3 cellular contexts compared by ENCODE assay signal in the genomic region with DNA sequence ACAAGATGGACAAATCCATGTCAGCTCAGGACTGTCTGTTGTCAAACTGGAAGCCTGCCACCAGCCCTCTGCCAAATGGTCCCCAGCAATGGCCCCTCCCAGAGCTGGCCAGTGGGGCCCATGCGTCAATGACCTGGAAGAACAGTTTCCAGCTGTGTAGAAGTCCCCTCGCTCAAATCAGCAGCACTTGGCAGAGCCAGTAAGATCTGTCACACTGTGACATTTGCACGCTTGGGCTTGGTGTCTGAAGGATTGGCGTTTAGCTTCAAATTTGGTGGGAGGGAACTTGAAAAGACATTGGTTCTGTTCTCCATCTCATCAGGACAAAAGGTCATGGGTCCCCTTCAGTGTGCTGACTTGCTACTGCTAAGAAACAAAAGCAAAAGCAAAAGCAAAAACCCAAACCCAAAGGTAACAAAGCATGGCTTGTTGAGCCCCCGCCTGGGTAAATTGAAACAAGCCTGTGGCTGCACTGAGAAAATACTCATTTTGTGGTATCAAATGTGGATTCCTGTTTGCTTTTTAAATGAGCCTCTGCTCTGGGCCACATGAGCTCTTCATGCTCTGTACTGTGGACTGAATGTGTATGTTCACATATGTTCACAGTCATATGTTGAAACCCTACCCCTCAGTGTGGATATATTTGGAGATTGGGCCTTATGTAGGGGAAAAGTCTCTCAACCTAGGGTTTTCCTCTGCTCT.
TF ChIP-seq lines count a peak whose summit lies in the region.

No MANE protein-coding gene starts in this region.

TF ChIP-seq in liver, 16 proteins besides CTCF, POLR2A, EP300 and RAD21 (continued from another document):
- TF ChIP-seq, protein P1, sequence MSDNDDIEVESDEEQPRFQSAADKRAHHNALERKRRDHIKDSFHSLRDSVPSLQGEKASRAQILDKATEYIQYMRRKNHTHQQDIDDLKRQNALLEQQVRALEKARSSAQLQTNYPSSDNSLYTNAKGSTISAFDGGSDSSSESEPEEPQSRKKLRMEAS (IDR thresholded peaks at IDR 0.05): no peak
- TF ChIP-seq NR2F2 (IDR thresholded peaks at IDR 0.05) (peak; percentile 93), HNF4G (IDR thresholded peaks at IDR 0.05) (no peak), GABPA (IDR thresholded peaks at IDR 0.05 in 1 of 2, conservative IDR thresholded peaks at IDR 0.05 in 1 of 2) (no peak), RXRA (IDR thresholded peaks at IDR 0.05) (peak; percentile 14 to 45)

TF ChIP-seq in HepG2, 621 proteins besides CTCF, POLR2A, EP300 and RAD21 (continued from another document):
- TF ChIP-seq ZNF562 (CRISPR knock-in tag; IDR thresholded peaks at IDR 0.05; ENCODE audit: borderline replicate concordance) (no peak), NAIF1 (CRISPR knock-in tag; IDR thresholded peaks at IDR 0.05; ENCODE audit: borderline replicate concordance) (no peak), ZNF180 (CRISPR knock-in tag; IDR thresholded peaks at IDR 0.05; ENCODE audit: borderline replicate concordance, low read depth) (no peak)

TF ChIP-seq in GM12878, 131 proteins besides CTCF, POLR2A, EP300 and RAD21 (continued from another document):
- TF ChIP-seq DPF2 (IDR thresholded peaks at IDR 0.05): 0 out of 2 replicates have a peak, but pooled peaks have one; percentile 48
- no peak for TF ChIP-seq NFYA (IDR thresholded peaks at IDR 0.05; ENCODE audit: borderline replicate concordance, low read depth, low read length)
- peak; percentile 15 to 16; a peak in 2 of 4 replicates for TF ChIP-seq IKZF2 (IDR thresholded peaks at IDR 0.05)
- TF ChIP-seq, protein P2, sequence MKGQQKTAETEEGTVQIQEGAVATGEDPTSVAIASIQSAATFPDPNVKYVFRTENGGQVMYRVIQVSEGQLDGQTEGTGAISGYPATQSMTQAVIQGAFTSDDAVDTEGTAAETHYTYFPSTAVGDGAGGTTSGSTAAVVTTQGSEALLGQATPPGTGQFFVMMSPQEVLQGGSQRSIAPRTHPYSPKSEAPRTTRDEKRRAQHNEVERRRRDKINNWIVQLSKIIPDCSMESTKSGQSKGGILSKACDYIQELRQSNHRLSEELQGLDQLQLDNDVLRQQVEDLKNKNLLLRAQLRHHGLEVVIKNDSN (IDR thresholded peaks at IDR 0.05; ENCODE audit: borderline replicate concordance, extremely low read length, insufficient read depth, low read depth, low read length): no peak
- TF ChIP-seq, protein P1 (IDR thresholded peaks at IDR 0.05; ENCODE audit: low read depth, low read length): no peak
- TF ChIP-seq ATF7 (IDR thresholded peaks at IDR 0.05; ENCODE audit: low read depth): 0 out of 2 replicates have a peak, but pooled peaks have one; percentile 55
- TF ChIP-seq NR2C1 (IDR thresholded peaks at IDR 0.05): peak; percentile 44; the same call in 1 of the 2 replicates
- TF ChIP-seq RUNX3 (IDR thresholded peaks at IDR 0.05; ENCODE audit: low read length): 0 out of 2 replicates have a peak, but pooled peaks have one; percentile 49
- TF ChIP-seq SREBF2 (IDR thresholded peaks at IDR 0.05; ENCODE audit: low read length): no peak
- TF ChIP-seq, protein P3, sequence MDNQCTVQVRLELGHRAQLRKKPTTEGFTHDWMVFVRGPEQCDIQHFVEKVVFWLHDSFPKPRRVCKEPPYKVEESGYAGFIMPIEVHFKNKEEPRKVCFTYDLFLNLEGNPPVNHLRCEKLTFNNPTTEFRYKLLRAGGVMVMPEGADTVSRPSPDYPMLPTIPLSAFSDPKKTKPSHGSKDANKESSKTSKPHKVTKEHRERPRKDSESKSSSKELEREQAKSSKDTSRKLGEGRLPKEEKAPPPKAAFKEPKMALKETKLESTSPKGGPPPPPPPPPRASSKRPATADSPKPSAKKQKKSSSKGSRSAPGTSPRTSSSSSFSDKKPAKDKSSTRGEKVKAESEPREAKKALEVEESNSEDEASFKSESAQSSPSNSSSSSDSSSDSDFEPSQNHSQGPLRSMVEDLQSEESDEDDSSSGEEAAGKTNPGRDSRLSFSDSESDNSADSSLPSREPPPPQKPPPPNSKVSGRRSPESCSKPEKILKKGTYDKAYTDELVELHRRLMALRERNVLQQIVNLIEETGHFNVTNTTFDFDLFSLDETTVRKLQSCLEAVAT (IDR thresholded peaks at IDR 0.05): peak; percentile 38; the same call in 1 of the 2 replicates
- TF ChIP-seq ZNF622 (IDR thresholded peaks at IDR 0.05): no peak
- TF ChIP-seq, protein P4, sequence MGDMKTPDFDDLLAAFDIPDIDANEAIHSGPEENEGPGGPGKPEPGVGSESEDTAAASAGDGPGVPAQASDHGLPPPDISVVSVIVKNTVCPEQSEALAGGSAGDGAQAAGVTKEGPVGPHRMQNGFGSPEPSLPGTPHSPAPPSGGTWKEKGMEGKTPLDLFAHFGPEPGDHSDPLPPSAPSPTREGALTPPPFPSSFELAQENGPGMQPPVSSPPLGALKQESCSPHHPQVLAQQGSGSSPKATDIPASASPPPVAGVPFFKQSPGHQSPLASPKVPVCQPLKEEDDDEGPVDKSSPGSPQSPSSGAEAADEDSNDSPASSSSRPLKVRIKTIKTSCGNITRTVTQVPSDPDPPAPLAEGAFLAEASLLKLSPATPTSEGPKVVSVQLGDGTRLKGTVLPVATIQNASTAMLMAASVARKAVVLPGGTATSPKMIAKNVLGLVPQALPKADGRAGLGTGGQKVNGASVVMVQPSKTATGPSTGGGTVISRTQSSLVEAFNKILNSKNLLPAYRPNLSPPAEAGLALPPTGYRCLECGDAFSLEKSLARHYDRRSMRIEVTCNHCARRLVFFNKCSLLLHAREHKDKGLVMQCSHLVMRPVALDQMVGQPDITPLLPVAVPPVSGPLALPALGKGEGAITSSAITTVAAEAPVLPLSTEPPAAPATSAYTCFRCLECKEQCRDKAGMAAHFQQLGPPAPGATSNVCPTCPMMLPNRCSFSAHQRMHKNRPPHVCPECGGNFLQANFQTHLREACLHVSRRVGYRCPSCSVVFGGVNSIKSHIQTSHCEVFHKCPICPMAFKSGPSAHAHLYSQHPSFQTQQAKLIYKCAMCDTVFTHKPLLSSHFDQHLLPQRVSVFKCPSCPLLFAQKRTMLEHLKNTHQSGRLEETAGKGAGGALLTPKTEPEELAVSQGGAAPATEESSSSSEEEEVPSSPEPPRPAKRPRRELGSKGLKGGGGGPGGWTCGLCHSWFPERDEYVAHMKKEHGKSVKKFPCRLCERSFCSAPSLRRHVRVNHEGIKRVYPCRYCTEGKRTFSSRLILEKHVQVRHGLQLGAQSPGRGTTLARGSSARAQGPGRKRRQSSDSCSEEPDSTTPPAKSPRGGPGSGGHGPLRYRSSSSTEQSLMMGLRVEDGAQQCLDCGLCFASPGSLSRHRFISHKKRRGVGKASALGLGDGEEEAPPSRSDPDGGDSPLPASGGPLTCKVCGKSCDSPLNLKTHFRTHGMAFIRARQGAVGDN (IDR thresholded peaks at IDR 0.05): peak; percentile 79; the same call in 1 of the 2 replicates
- peak; percentile 63; the same call in 1 of the 2 replicates for TF ChIP-seq MTA2 (IDR thresholded peaks at IDR 0.05; ENCODE audit: low read depth)
- no peak for TF ChIP-seq SMAD5 (IDR thresholded peaks at IDR 0.05; ENCODE audit: low read depth)
- TF ChIP-seq NR2F1 (conservative IDR thresholded peaks at IDR 0.05): peak; percentile 85
- 0 out of 4 replicates have a peak, but pooled peaks of 1 of the 2 experiments have one; percentile 9 for TF ChIP-seq BHLHE40 (IDR thresholded peaks at IDR 0.05; ENCODE audit: borderline replicate concordance in 1 of 2, low read depth in 2 of 2, low read length in 1 of 2)
- TF ChIP-seq, protein P5, sequence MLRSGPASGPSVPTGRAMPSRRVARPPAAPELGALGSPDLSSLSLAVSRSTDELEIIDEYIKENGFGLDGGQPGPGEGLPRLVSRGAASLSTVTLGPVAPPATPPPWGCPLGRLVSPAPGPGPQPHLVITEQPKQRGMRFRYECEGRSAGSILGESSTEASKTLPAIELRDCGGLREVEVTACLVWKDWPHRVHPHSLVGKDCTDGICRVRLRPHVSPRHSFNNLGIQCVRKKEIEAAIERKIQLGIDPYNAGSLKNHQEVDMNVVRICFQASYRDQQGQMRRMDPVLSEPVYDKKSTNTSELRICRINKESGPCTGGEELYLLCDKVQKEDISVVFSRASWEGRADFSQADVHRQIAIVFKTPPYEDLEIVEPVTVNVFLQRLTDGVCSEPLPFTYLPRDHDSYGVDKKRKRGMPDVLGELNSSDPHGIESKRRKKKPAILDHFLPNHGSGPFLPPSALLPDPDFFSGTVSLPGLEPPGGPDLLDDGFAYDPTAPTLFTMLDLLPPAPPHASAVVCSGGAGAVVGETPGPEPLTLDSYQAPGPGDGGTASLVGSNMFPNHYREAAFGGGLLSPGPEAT (IDR thresholded peaks at IDR 0.05; ENCODE audit: low read depth): peak; percentile 71; the same call in 1 of the 2 replicates
- TF ChIP-seq, protein P6, sequence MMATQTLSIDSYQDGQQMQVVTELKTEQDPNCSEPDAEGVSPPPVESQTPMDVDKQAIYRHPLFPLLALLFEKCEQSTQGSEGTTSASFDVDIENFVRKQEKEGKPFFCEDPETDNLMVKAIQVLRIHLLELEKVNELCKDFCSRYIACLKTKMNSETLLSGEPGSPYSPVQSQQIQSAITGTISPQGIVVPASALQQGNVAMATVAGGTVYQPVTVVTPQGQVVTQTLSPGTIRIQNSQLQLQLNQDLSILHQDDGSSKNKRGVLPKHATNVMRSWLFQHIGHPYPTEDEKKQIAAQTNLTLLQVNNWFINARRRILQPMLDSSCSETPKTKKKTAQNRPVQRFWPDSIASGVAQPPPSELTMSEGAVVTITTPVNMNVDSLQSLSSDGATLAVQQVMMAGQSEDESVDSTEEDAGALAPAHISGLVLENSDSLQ (IDR thresholded peaks at IDR 0.05): peak; percentile 35; the same call in 1 of the 2 replicates
- no peak for TF ChIP-seq HDAC2 (IDR thresholded peaks at IDR 0.05)
- TF ChIP-seq ZZZ3 (IDR thresholded peaks at IDR 0.05; ENCODE audit: control insufficient read depth, insufficient read length, low read depth): no peak
- no peak for TF ChIP-seq SIX5 (IDR thresholded peaks at IDR 0.05; ENCODE audit: low read depth, low read length, severe bottlenecking)
- TF ChIP-seq, protein P7, sequence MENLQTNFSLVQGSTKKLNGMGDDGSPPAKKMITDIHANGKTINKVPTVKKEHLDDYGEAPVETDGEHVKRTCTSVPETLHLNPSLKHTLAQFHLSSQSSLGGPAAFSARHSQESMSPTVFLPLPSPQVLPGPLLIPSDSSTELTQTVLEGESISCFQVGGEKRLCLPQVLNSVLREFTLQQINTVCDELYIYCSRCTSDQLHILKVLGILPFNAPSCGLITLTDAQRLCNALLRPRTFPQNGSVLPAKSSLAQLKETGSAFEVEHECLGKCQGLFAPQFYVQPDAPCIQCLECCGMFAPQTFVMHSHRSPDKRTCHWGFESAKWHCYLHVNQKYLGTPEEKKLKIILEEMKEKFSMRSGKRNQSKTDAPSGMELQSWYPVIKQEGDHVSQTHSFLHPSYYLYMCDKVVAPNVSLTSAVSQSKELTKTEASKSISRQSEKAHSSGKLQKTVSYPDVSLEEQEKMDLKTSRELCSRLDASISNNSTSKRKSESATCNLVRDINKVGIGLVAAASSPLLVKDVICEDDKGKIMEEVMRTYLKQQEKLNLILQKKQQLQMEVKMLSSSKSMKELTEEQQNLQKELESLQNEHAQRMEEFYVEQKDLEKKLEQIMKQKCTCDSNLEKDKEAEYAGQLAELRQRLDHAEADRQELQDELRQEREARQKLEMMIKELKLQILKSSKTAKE (IDR thresholded peaks at IDR 0.05; ENCODE audit: low read depth, poor library complexity, severe bottlenecking): peak; percentile 70
- TF ChIP-seq, protein P8, sequence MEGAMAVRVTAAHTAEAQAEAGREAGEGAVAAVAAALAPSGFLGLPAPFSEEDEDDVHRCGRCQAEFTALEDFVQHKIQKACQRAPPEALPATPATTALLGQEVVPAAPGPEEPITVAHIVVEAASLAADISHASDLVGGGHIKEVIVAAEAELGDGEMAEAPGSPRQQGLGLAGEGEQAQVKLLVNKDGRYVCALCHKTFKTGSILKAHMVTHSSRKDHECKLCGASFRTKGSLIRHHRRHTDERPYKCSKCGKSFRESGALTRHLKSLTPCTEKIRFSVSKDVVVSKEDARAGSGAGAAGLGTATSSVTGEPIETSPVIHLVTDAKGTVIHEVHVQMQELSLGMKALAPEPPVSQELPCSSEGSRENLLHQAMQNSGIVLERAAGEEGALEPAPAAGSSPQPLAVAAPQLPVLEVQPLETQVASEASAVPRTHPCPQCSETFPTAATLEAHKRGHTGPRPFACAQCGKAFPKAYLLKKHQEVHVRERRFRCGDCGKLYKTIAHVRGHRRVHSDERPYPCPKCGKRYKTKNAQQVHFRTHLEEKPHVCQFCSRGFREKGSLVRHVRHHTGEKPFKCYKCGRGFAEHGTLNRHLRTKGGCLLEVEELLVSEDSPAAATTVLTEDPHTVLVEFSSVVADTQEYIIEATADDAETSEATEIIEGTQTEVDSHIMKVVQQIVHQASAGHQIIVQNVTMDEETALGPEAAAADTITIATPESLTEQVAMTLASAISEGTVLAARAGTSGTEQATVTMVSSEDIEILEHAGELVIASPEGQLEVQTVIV (IDR thresholded peaks at IDR 0.05; ENCODE audit: borderline replicate concordance, partially characterized antibody): no peak
- no peak; the same call in 1 of the 2 replicates for TF ChIP-seq PAX5 (IDR thresholded peaks at IDR 0.05; ENCODE audit: borderline replicate concordance, low read depth, low read length)
TF ChIP-seq in GM12878: peak in this region for 13.
